Comparison of ENCODE assay signal across 9 cellular contexts in genomic region chr3:139677341-139678155, GRCh38.
DNase-seq lines count a peak whose midpoint lies in the region; ATAC-seq lines count a peak whose summit lies in the region.
"Had no signal": no experiment of that assay in that cellular context is flagged by ENCODE, and none has a peak within 500 bp of the region (broad histone marks: within the 10 kb centered on the region; RNA-seq: fewer than 3 reads in every experiment).

Gene NMNAT3, minus strand, starts transcription at chr3:139677972. Its CDS starts 50,248 bp downstream, at chr3:139627724.

- H3K9me3 Mint-ChIP-seq in memory B cell = no peaks in the 10 kb centered on the region

- peak; percentile 70 for DNase-seq in SIG-M5 treated with dmso at 0.1 percent for 504 hours (lab: John Stamatoyannopoulos, UW; ENCODE audit: unreplicated experiment)
- no peak for DNase-seq in SIG-M5 (lab: John Stamatoyannopoulos, UW)
- peak; percentile 81 for DNase-seq in NCI-H2227 (lab: John Stamatoyannopoulos, UW; ENCODE audit: unreplicated experiment)
- peak; percentile 26 to 65 for DNase-seq in activated CD8-positive, alpha-beta memory T cell treated with anti-CD3 and anti-CD28 coated beads for 1 hour (ENCODE audit: extremely low read depth in 1 of 2, low read depth in 1 of 2)
- peak; percentile 51 to 59 (median 53) for DNase-seq in effector memory CD4-positive, alpha-beta T cell
- DNase-seq in memory B cell (ENCODE audit: low spot score in 2 of 2) = peak; percentile 64 to 72
- DNase-seq in stimulated activated CD4-positive, alpha-beta T cell treated with anti-CD3 and anti-CD28 coated beads, TNF-alpha, amount 100 ng/mL, for 4 hours (ENCODE audit: low read depth in 3 of 3) = peak; percentile 72 to 74 (median 73)

- no peaks in the 10 kb centered on the region for H3K36me3 Mint-ChIP-seq in memory B cell

- peak within 1 kb of the TSS; percentile 61 for H3K27ac ChIP-seq in effector memory CD4-positive, alpha-beta T cell (ENCODE audit: insufficient read depth, low read length, poor library complexity, severe bottlenecking)
- H3K27ac ChIP-seq: BLaER1 treated with 17β-estradiol and CSF1 and Interleukin-3, amounts not matched to agents 10 nM and 100 nM had no signal

- no peak within 1 kb of the TSS for H3K27ac Mint-ChIP-seq in memory B cell

- no peaks in the 10 kb centered on the region for H3K36me3 ChIP-seq in effector memory CD4-positive, alpha-beta T cell (ENCODE audit: control insufficient read depth, insufficient read depth, low read length)
- H3K36me3 ChIP-seq: BLaER1 treated with 17β-estradiol and CSF1 and Interleukin-3, amounts not matched to agents 10 nM and 100 nM had no signal

- H3K4me3 Mint-ChIP-seq in memory B cell = peak within 1 kb of the TSS; percentile 79

- ATAC-seq in HG03095 (IDR thresholded peaks at IDR 0.05; ENCODE audit: unreplicated experiment) = peak; percentile 98
- peak; percentile 95 for ATAC-seq in memory B cell (ENCODE audit: low read depth)

- H3K27me3 Mint-ChIP-seq in memory B cell = peaks cover 3% of the 10 kb centered on the region

- H3K4me1 Mint-ChIP-seq in memory B cell = peaks cover 2% of the 10 kb centered on the region

- peak within 1 kb of the TSS; percentile 70 for H3K4me3 ChIP-seq in effector memory CD4-positive, alpha-beta T cell (ENCODE audit: insufficient read depth, low read depth, low read length, poor library complexity, severe bottlenecking)

- no peaks in the 10 kb centered on the region for H3K4me1 ChIP-seq in effector memory CD4-positive, alpha-beta T cell (ENCODE audit: control insufficient read depth, insufficient read depth, low read length, poor library complexity, severe bottlenecking)

- no peaks in the 10 kb centered on the region for H3K9me3 ChIP-seq in effector memory CD4-positive, alpha-beta T cell (ENCODE audit: control insufficient read depth, low read length)

- no peaks in the 10 kb centered on the region for H3K27me3 ChIP-seq in effector memory CD4-positive, alpha-beta T cell (replicated peaks; ENCODE audit: control insufficient read depth, insufficient read depth, low read length, poor library complexity, severe bottlenecking)
